ENCODE assay signal across 8 cellular contexts in genomic region chr2:55693181-55694125, GRCh38. TPM values are rescaled to one million over a fixed set of nuclear protein-coding genes. Genes with fewer than 3 reads are reported as not detected.
DNase-seq lines count a peak whose midpoint lies in the region; TF ChIP-seq lines count a peak whose summit lies in the region.

Gene PNPT1, minus strand, starts transcription at chr2:55693844. Its CDS starts 21 bp downstream, at chr2:55693823.

- H3K4me3 ChIP-seq in H7 (ENCODE audit: insufficient read depth, low read depth, low read length) (peak within 1 kb of the TSS; percentile 99), neural cell (ENCODE audit: low read length) (peak within 1 kb of the TSS; percentile 90), stomach (peak within 1 kb of the TSS; percentile 57 to 100 (median 82))

- peak within 1 kb of the TSS; percentile 48 for H3K4me2 ChIP-seq in neural cell (ENCODE audit: low read length)

- no peaks in the 10 kb centered on the region for H3K9me2 ChIP-seq in neural cell (ENCODE audit: insufficient read depth, low read length)

- no peaks in the 10 kb centered on the region for H3K27me3 ChIP-seq in H7 (ENCODE audit: control insufficient read depth, insufficient read depth, low read length)
- H3K27me3 ChIP-seq in neural cell (ENCODE audit: insufficient read depth, low read depth, low read length): no peaks in the 10 kb centered on the region
- H3K27me3 ChIP-seq in stomach: peaks cover 0 to 3% (median 0%) of the 10 kb centered on the region in 3 donors

- H3K27ac ChIP-seq in neural cell (ENCODE audit: low read length) (peak within 1 kb of the TSS; percentile 22), stomach (peak within 1 kb of the TSS in 4 of 5 donors; percentile 35 to 80 (median 61))

- intact Hi-C loops in stomach (cut with DNase I; ENCODE audit: low total_unique reads): no loop called here

- TF ChIP-seq CTCF in neural cell (IDR thresholded peaks at IDR 0.05; ENCODE audit: poor library complexity, severe bottlenecking) (no peak), stomach (IDR thresholded peaks at IDR 0.05) (peak in 1 of 7 experiments; percentile 12)

- peaks cover 0 to 21% (median 8%) of the 10 kb centered on the region in 4 donors for H3K4me1 ChIP-seq in stomach

- TF ChIP-seq EP300 in neural cell (conservative IDR thresholded peaks at IDR 0.05; ENCODE audit: poor library complexity, severe bottlenecking) (peak; percentile 25), stomach (IDR thresholded peaks at IDR 0.05) (no peak)

- H3K9me3 ChIP-seq in neural cell (ENCODE audit: low read length): no peaks in the 10 kb centered on the region
- no peaks in the 10 kb centered on the region for H3K9me3 ChIP-seq in stomach

- H3K36me3 ChIP-seq in H7 (replicated peaks; ENCODE audit: control insufficient read depth, insufficient read depth, low read length): no peaks in the 10 kb centered on the region
- H3K36me3 ChIP-seq in neural cell (ENCODE audit: insufficient read depth, low read length): peaks cover 3% of the 10 kb centered on the region
- peaks cover 0 to 10% (median under 1%) of the 10 kb centered on the region in 4 donors for H3K36me3 ChIP-seq in stomach

- WGBS in stomach, 5 donors: 0 to 1% (median 1%) methylated on average over 53 to 56 of the region's 56 CpGs

- H3K9ac ChIP-seq in neural cell (ENCODE audit: low read length): peak within 1 kb of the TSS; percentile 67

- no peaks in the 10 kb centered on the region for H4K20me1 ChIP-seq in neural cell (ENCODE audit: insufficient read depth)

- DNase-seq in ELF-1 (ENCODE audit: low read depth, low spot score): peak; percentile 94
- peak; percentile 96 for DNase-seq in H7
- peak; percentile 93 for DNase-seq in M059J (ENCODE audit: low read depth)
- peak; percentile 99 for DNase-seq in SHP77 (lab: John Stamatoyannopoulos, UW)
- DNase-seq in activated effector memory CD4-positive, alpha-beta T cell treated with Interleukin-2 at 50 U/mL for 16 hours: peak; percentile 88
- DNase-seq in fibroblast of the conjunctiva (ENCODE audit: low read depth): peak; percentile 89
- peak; percentile 93 for DNase-seq in stomach

- peak within 1 kb of the TSS; percentile 83 for H2AFZ ChIP-seq in neural cell (ENCODE audit: low read depth, low read length)

- no peaks in the 10 kb centered on the region for H3F3A ChIP-seq in neural cell (ENCODE audit: insufficient read depth, low read length, poor library complexity, severe bottlenecking)

- peak; percentile 10 for TF ChIP-seq RAD21 in neural cell (conservative IDR thresholded peaks at IDR 0.05)

- peak in 1 of 4 donors; percentile 26 for TF ChIP-seq POLR2A in stomach (IDR thresholded peaks at IDR 0.05)

- H3K79me2 ChIP-seq in neural cell (replicated peaks; ENCODE audit: insufficient read depth, low read length): peaks cover 16% of the 10 kb centered on the region

TF ChIP-seq in neural cell, 6 proteins besides CTCF, POLR2A, EP300 and RAD21:
- no peak for TF ChIP-seq REST (IDR thresholded peaks at IDR 0.05; ENCODE audit: borderline replicate concordance)
- peak; percentile 88 for TF ChIP-seq POLR2AphosphoS5 (IDR thresholded peaks at IDR 0.05)
- peak; percentile 41 for TF ChIP-seq SMC3 (conservative IDR thresholded peaks at IDR 0.05; ENCODE audit: poor library complexity)
- no peak for TF ChIP-seq TAF1 (IDR thresholded peaks at IDR 0.05; ENCODE audit: low read depth)
- TF ChIP-seq MXI1 (conservative IDR thresholded peaks at IDR 0.05; ENCODE audit: poor library complexity, severe bottlenecking): peak; percentile 99

RNA-seq across cellular contexts. Expression of gene PNPT1, which starts in this region (rescaled TPM):
- total RNA-seq in H7 (2014; rRNA removed; shearing (Covaris generic)): 37.5 and 45.2 TPM in 2 replicates
- 54.6 and 74.3 TPM in 2 replicates for total RNA-seq in M059J (2014; rRNA removed; shearing (Covaris generic))
- polyA plus RNA-seq in neural cell: 22.5 and 23.4 TPM in 2 replicates
- 21.2 and 27.5 TPM in 2 replicates for polyA minus RNA-seq in neural cell
- 10 to 100 TPM in 3 of 5 donors, 1 to 10 TPM in 2; 3.2 to 38.4 (median 14.8) TPM for total RNA-seq in stomach
- 1 to 10 TPM; 4.1 to 7.4 (median 6.3) TPM for polyA plus RNA-seq in stomach

Comparison
In these comparisons a context has a peak if more than half of its experiments do, and no peak if none do; other contexts are left out.
1. Peak in every context shown above with its lines: DNase-seq, H3K4me3 ChIP-seq and H3K27ac ChIP-seq.